Comparison of ENCODE assay signal across 1 cellular context in genomic region chr9:104808030-104808614, GRCh38.
TF ChIP-seq lines count a peak whose summit lies in the region.

No MANE protein-coding gene starts in this region.

TF ChIP-seq in GM23338, 12 proteins besides CTCF, POLR2A, EP300 and RAD21 (continued from another document):
- no peak for TF ChIP-seq REST (IDR thresholded peaks at IDR 0.05; ENCODE audit: unreplicated experiment)
